ENCODE assay signal across 1 cellular context in the genomic region with DNA sequence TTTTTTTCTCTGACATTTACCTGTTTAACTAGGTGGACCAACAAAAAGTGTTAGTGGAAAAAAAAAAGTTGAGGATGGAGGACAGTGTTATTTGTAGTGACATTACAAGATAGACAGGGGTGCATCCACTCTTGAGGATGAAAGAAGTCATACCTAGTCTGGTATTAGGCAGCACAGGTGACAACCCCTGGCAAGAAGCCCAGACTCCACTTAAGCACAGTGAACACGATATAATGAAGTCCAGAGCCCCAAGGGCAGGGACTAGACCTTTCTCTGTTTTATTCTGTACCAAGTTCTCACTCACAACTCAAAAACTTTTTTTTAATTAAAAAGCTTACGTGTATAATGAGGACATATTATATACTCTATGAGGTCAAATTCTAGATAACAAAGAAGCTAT.
TF ChIP-seq lines count a peak whose summit lies in the region.

No MANE protein-coding gene starts in this region.

TF ChIP-seq in SK-N-SH, 30 proteins besides CTCF, POLR2A, EP300 and RAD21 (continued from another document):
- TF ChIP-seq, protein P1, sequence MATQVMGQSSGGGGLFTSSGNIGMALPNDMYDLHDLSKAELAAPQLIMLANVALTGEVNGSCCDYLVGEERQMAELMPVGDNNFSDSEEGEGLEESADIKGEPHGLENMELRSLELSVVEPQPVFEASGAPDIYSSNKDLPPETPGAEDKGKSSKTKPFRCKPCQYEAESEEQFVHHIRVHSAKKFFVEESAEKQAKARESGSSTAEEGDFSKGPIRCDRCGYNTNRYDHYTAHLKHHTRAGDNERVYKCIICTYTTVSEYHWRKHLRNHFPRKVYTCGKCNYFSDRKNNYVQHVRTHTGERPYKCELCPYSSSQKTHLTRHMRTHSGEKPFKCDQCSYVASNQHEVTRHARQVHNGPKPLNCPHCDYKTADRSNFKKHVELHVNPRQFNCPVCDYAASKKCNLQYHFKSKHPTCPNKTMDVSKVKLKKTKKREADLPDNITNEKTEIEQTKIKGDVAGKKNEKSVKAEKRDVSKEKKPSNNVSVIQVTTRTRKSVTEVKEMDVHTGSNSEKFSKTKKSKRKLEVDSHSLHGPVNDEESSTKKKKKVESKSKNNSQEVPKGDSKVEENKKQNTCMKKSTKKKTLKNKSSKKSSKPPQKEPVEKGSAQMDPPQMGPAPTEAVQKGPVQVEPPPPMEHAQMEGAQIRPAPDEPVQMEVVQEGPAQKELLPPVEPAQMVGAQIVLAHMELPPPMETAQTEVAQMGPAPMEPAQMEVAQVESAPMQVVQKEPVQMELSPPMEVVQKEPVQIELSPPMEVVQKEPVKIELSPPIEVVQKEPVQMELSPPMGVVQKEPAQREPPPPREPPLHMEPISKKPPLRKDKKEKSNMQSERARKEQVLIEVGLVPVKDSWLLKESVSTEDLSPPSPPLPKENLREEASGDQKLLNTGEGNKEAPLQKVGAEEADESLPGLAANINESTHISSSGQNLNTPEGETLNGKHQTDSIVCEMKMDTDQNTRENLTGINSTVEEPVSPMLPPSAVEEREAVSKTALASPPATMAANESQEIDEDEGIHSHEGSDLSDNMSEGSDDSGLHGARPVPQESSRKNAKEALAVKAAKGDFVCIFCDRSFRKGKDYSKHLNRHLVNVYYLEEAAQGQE (IDR thresholded peaks at IDR 0.05; ENCODE audit: low read depth, low read length), result no peak
- TF ChIP-seq GATA2 (CRISPR knock-in tag; IDR thresholded peaks at IDR 0.05) (no peak), YY1 (IDR thresholded peaks at IDR 0.05; ENCODE audit: low read depth) (no peak)
